1 cellular context compared by ENCODE assay signal in the genomic region with DNA sequence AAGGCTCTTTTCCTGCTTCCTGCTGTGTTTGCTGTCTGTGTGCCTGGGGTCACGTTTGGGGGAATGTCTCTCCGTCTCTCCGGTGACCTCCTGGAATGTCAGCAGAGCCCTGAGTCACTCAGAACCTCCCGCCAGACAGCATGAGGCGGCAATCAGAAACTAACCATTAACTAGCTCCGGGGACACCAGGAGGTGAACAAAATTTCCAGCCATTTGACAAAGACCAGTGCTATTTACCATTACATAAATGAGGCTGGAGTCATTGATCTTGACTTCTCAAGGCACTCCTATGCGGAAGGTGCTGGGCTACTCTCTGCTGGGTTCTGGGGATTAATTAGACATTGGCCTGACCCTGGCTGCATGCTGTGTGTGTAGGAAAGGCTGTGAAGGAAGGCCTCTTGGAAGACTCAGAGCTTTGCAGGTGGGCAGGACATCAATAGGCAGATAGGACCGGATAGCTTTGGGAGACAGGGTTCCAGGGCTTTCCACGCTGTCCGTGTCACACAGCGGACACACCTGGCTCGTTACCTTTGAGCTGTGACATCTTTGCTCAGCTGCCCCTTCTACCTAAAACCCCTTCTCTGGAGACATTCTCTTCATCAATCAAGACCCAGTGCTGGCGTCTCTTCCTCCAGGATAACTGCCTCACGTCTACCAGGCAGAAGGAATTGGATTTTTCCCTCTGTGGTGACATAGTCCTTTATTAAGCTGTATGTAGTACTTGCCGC.
TF ChIP-seq lines count a peak whose summit lies in the region.

No MANE protein-coding gene starts in this region.

TF ChIP-seq in H1, 55 proteins besides CTCF, POLR2A, EP300 and RAD21 (continued from another document):
- TF ChIP-seq, protein P1, sequence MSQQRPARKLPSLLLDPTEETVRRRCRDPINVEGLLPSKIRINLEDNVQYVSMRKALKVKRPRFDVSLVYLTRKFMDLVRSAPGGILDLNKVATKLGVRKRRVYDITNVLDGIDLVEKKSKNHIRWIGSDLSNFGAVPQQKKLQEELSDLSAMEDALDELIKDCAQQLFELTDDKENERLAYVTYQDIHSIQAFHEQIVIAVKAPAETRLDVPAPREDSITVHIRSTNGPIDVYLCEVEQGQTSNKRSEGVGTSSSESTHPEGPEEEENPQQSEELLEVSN (IDR thresholded peaks at IDR 0.05): peak; percentile 56; the same call in 1 of the 2 replicates
- TF ChIP-seq BACH1 (IDR thresholded peaks at IDR 0.05; ENCODE audit: low read length) (peak; percentile 91), MAFK (IDR thresholded peaks at IDR 0.05; ENCODE audit: low read depth, low read length) (peak; percentile 60; the same call in 1 of the 2 replicates), JUND (IDR thresholded peaks at IDR 0.05; ENCODE audit: low read length) (0 out of 2 replicates have a peak, but pooled peaks have one; percentile 4), BRCA1 (IDR thresholded peaks at IDR 0.05; ENCODE audit: low read depth, low read length) (no peak), TEAD4 (IDR thresholded peaks at IDR 0.05; ENCODE audit: low read depth, low read length) (peak; percentile 90)
